ENCODE assay signal across 9 cellular contexts in the genomic region with DNA sequence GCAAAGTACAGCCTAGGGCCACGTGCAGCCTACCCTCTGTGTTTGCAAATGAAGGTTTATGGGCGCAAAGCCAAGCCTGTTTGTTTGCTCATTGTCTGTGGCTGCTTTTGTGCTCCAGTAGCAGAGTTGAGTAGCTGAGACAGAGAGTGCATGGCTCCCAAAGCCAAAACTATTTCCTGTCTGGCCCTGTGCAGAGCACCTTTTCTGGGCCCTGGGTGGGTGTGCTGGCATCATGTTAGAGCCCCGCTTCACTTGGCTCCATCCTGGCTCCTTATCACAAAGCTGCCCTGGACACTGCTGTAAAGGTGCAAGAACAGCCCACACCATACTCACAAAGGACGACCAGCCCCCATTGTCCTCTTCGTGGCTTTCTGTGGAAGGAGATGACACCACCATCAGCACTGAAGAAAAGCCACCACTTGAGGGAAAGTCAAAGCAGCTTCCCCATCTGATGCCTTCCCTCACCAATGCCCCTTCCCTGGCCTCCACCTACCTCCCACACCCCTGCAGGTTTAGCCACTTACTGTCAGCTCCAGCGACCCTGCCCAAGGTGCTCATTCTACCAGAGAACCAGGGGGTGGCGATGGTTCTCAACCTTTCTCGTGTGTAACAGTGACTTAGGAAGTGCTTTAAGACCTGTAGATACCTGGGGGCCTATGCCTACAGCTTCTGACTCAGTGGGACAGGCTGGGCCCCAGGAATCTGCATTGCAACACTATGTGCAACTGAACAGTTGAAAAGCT. TPM values are rescaled to one million over a fixed set of nuclear protein-coding genes. Genes with fewer than 3 reads are reported as not detected.
A peak's percentile ranks its signal among the peaks of the same experiment; 100 is the strongest.
DNase-seq lines count a peak whose midpoint lies in the region; ATAC-seq and TF ChIP-seq lines count a peak whose summit lies in the region.
"Had no signal": no experiment of that assay in that cellular context is flagged by ENCODE, and none has a peak within 500 bp of the region (broad histone marks: within the 10 kb centered on the region; RNA-seq: fewer than 3 reads in every experiment).

No MANE protein-coding gene starts in this region.

- CTCF ChIA-PET in CD4-positive, alpha-beta T cell (lab: Charles Lee), result interaction anchor here (0.6 to 5.9 kb wide), 27 partner anchors 8 to 147 kb away, joined by 3 to 73 read pairs (median 6); a partner anchor contains a TSS

- H3K27me3 ChIP-seq in CD4-positive, alpha-beta T cell (ENCODE audit: control insufficient read depth, insufficient read depth, low read length), result no peaks in the 10 kb centered on the region
- H3K27me3 ChIP-seq in Karpas-422 (ENCODE audit: low read length) (no peaks in the 10 kb centered on the region), uterus (no peaks in the 10 kb centered on the region)
- no peaks in the 10 kb centered on the region for H3K27me3 ChIP-seq in effector memory CD4-positive, alpha-beta T cell (replicated peaks; ENCODE audit: control insufficient read depth, insufficient read depth, low read length, poor library complexity, severe bottlenecking)
- H3K27me3 ChIP-seq: ascending aorta had no signal

- peaks cover 27% of the 10 kb centered on the region for H3K4me1 ChIP-seq in Karpas-422 (ENCODE audit: low read length)
- peaks cover 79% of the 10 kb centered on the region for H3K4me1 ChIP-seq in effector memory CD4-positive, alpha-beta T cell (ENCODE audit: control insufficient read depth, insufficient read depth, low read length, poor library complexity, severe bottlenecking)
- H3K4me1 ChIP-seq in uterus, result peaks cover 0 to 2% of the 10 kb centered on the region in 2 donors

- H3K27ac ChIP-seq in CD4-positive, alpha-beta T cell (ENCODE audit: low read depth, low read length), result peak overlapping the region; percentile 97
- H3K27ac ChIP-seq in Karpas-422 (ENCODE audit: low read length) (no peak overlapping the region), uterus (no peak overlapping the region)
- peak overlapping the region; percentile 97 for H3K27ac ChIP-seq in effector memory CD4-positive, alpha-beta T cell (ENCODE audit: insufficient read depth, low read length, poor library complexity, severe bottlenecking)
- H3K27ac ChIP-seq: ascending aorta had no signal

- no peaks in the 10 kb centered on the region for H3K9me3 ChIP-seq in CD4-positive, alpha-beta T cell (ENCODE audit: control insufficient read depth, low read length)
- H3K9me3 ChIP-seq in Karpas-422 (ENCODE audit: low read length) (no peaks in the 10 kb centered on the region), uterus (no peaks in the 10 kb centered on the region)
- no peaks in the 10 kb centered on the region for H3K9me3 ChIP-seq in effector memory CD4-positive, alpha-beta T cell (ENCODE audit: control insufficient read depth, low read length)
- H3K9me3 ChIP-seq: ascending aorta had no signal

- no peaks in the 10 kb centered on the region for H3K79me2 ChIP-seq in Karpas-422 (ENCODE audit: low read length)

- H2AFZ ChIP-seq in Karpas-422 (ENCODE audit: low read length), result no peak overlapping the region

- POLR2A ChIA-PET in CD4-positive, alpha-beta T cell (lab: Charles Lee), result interaction anchor here (0.8 to 10.5 kb wide), 15 partner anchors 8 to 142 kb away, joined by 3 to 426 read pairs (median 9); a partner anchor contains a TSS

- no peaks in the 10 kb centered on the region for H4K20me1 ChIP-seq in Karpas-422 (ENCODE audit: insufficient read depth, low read depth, low read length)

- peaks cover 85% of the 10 kb centered on the region for H3K36me3 Mint-ChIP-seq in CD4-positive, alpha-beta T cell (ENCODE audit: low read depth)

- no peak overlapping the region for H3K9ac ChIP-seq in Karpas-422 (ENCODE audit: low read length)

- no peak overlapping the region for H3K4me2 ChIP-seq in Karpas-422 (ENCODE audit: low read depth, low read length, poor library complexity, severe bottlenecking)

- H3K4me3 ChIP-seq in Karpas-422 (ENCODE audit: low read length), result no peak overlapping the region
- H3K4me3 ChIP-seq in effector memory CD4-positive, alpha-beta T cell (ENCODE audit: insufficient read depth, low read depth, low read length, poor library complexity, severe bottlenecking), result no peak overlapping the region
- no peak overlapping the region for H3K4me3 ChIP-seq in uterus
- H3K4me3 ChIP-seq: ascending aorta had no signal

- H3K27me3 Mint-ChIP-seq in CD4-positive, alpha-beta T cell, result no peaks in the 10 kb centered on the region

- peak overlapping the region; percentile 96 for H3K27ac Mint-ChIP-seq in CD4-positive, alpha-beta T cell

- intact Hi-C loops in CD4-positive, alpha-beta T cell (cut with DNase I, micrococcal nuclease), result loop anchor here (1.0 to 2.0 kb wide), 4 partner anchors 15 to 146 kb away; no protein-coding TSS in a partner anchor
- intact Hi-C loops in uterus (cut with DNase I; ENCODE audit: low total_unique reads), result no loop called here

- H3K4me1 Mint-ChIP-seq in CD4-positive, alpha-beta T cell (ENCODE audit: low read depth), result peaks cover 97% of the 10 kb centered on the region

- H3K4me3 Mint-ChIP-seq in CD4-positive, alpha-beta T cell, result peak overlapping the region; percentile 87

- no peaks in the 10 kb centered on the region for H3K9me2 ChIP-seq in Karpas-422 (replicated peaks; ENCODE audit: insufficient read depth, low read length)

- peak; percentile 55 for TF ChIP-seq CTCF in CD4-positive, alpha-beta T cell (IDR thresholded peaks at IDR 0.05)
- TF ChIP-seq CTCF in uterus (IDR thresholded peaks at IDR 0.05), result no peak

- TF ChIP-seq POLR2A in uterus (IDR thresholded peaks at IDR 0.05), result no peak

- no peaks in the 10 kb centered on the region for H3K9me3 Mint-ChIP-seq in CD4-positive, alpha-beta T cell

- H3K36me3 ChIP-seq in Karpas-422 (ENCODE audit: insufficient read depth, low read length) (no peaks in the 10 kb centered on the region), uterus (no peaks in the 10 kb centered on the region)
- H3K36me3 ChIP-seq in effector memory CD4-positive, alpha-beta T cell (ENCODE audit: control insufficient read depth, insufficient read depth, low read length), result peaks cover 60% of the 10 kb centered on the region
- H3K36me3 ChIP-seq: ascending aorta had no signal

- peak; percentile 44 for ATAC-seq in CD4-positive, alpha-beta T cell (ENCODE audit: poor library complexity)
- ATAC-seq in GM21723 (IDR thresholded peaks at IDR 0.05; ENCODE audit: unreplicated experiment), result no peak

- peak; percentile 44 to 76 (median 61) for DNase-seq in CD4-positive, alpha-beta T cell
- DNase-seq in Karpas-422, result peak; percentile 89
- peak; percentile 43 for DNase-seq in T-helper 9 cell
- peak in 1 of 3 donors; percentile 55 for DNase-seq in effector memory CD4-positive, alpha-beta T cell
- peak; percentile 39 to 54 for DNase-seq in stimulated activated CD4-positive, alpha-beta T cell treated with anti-CD3 and anti-CD28 coated beads, Interleukin-4, amount 100 ng/mL, for 48 hours (ENCODE audit: low read depth in 2 of 2)
- DNase-seq in uterus, result no peak
- no peak for DNase-seq in GM19238 (ENCODE audit: insufficient read length, low spot score)

RNA-seq across cellular contexts. Expression of a gene that starts 23.4 kb away (rescaled TPM):
- 100 to 1,000 TPM; 154 to 155 TPM for total RNA-seq in CD4-positive, alpha-beta T cell
- 0.22 and 0.82 TPM in 2 replicates for total RNA-seq in Karpas-422 (2014; rRNA removed; shearing (Covaris generic); ENCODE audit: low replicate concordance)
- total RNA-seq in uterus, result 10 to 100 TPM in 3 of 4 donors, 1 to 10 TPM in 1; 1.3 to 19.1 (median 11.2) TPM

RNA-seq across cellular contexts. Expression of a gene that starts 41.4 kb away (rescaled TPM):
- not detected for total RNA-seq in CD4-positive, alpha-beta T cell
- total RNA-seq in Karpas-422 (2014; rRNA removed; shearing (Covaris generic); ENCODE audit: low replicate concordance), result 7.8 TPM in 1 of 2 replicates, not detected in the other
- not detected for total RNA-seq in uterus
- total RNA-seq: ascending aorta had no signal

Comparison
In these comparisons a context has a peak if more than half of its experiments do, and no peak if none do; other contexts are left out.
1. DNase-seq: peak in CD4-positive, alpha-beta T cell (10 of 10), Karpas-422 (single experiment), T-helper 9 cell (single experiment) and stimulated activated CD4-positive, alpha-beta T cell treated with anti-CD3 and anti-CD28 coated beads, Interleukin-4, amount 100 ng/mL, for 48 hours (2 of 2); none in uterus (0 of 2) and GM19238 (single experiment).
2. H3K27ac ChIP-seq: peak in CD4-positive, alpha-beta T cell (single experiment) and effector memory CD4-positive, alpha-beta T cell (single experiment); none in Karpas-422 (single experiment) and uterus (0 of 2).
3. RNA of a gene that starts 23.4 kb away (total RNA-seq): 154 to 155 TPM in CD4-positive, alpha-beta T cell; 1.3 to 19.1 TPM in uterus and 0.22 to 0.82 TPM in Karpas-422; every median in the first group is over 4 times any median in the second.